Comparison of ENCODE assay signal across 8 cellular contexts in the genomic region with DNA sequence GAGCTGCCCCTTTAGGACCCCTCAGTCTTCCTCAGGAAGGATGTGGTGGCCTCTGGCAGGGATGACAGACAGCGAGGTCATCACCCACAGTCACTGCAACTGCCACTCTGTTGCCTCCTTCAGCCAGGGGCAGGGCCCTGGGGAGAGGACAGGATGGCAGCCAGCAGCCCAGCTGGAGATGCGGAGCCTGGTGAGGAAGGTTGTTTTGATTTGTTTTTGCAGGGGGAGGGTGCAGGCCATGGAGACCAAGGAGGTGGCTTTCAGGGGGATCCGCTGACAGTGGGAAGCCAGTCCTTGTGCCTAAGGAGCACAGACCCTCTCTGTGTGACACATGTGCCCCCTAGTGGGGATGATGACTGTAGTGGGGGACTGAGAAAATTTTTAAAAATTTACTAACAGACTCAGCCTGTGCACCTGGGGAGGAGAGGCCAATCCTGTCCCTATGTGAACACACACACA. TPM values are rescaled to one million over a fixed set of nuclear protein-coding genes. Genes with fewer than 3 reads are reported as not detected.
DNase-seq lines count a peak whose midpoint lies in the region; ATAC-seq and TF ChIP-seq lines count a peak whose summit lies in the region.

No MANE protein-coding gene starts in this region.

- H3K4me3 Mint-ChIP-seq in CD8-positive, alpha-beta T cell = no peak overlapping the region
- no peak overlapping the region for H3K4me3 Mint-ChIP-seq in activated naive CD8-positive, alpha-beta T cell treated with anti-CD3 and anti-CD28 coated beads for 36 hours
- no peak overlapping the region for H3K4me3 Mint-ChIP-seq in progenitor cell of endocrine pancreas (ENCODE audit: low read depth)

- TF ChIP-seq CTCF in CD8-positive, alpha-beta T cell (IDR thresholded peaks at IDR 0.05) = peak; percentile 62
- TF ChIP-seq CTCF in HFF-Myc (IDR thresholded peaks at IDR 0.05; ENCODE audit: low read depth, low read length, missing control alignments) (peak; percentile 76), progenitor cell of endocrine pancreas (IDR thresholded peaks at IDR 0.05; ENCODE audit: unreplicated experiment) (peak; percentile 68)

- H3K4me1 ChIP-seq in CD8-positive, alpha-beta T cell (ENCODE audit: insufficient read depth, low read length) = peaks cover 7% of the 10 kb centered on the region

- H3K36me3 ChIP-seq in CD8-positive, alpha-beta T cell (ENCODE audit: insufficient read depth, low read length) = no peaks in the 10 kb centered on the region

- CTCF ChIA-PET in CD8-positive, alpha-beta T cell (lab: Charles Lee) = interaction anchor here (0.7 to 8.7 kb wide), 32 partner anchors 11 to 169 kb away, joined by 3 to 176 read pairs (median 4); partner anchors contain the start of gene AANAT

- H3K27me3 ChIP-seq in CD8-positive, alpha-beta T cell (ENCODE audit: insufficient read depth, low read length) = no peaks in the 10 kb centered on the region

- H3K4me1 Mint-ChIP-seq in CD8-positive, alpha-beta T cell (ENCODE audit: low read depth) = peaks cover 11% of the 10 kb centered on the region
- peaks cover 6% of the 10 kb centered on the region for H3K4me1 Mint-ChIP-seq in activated naive CD8-positive, alpha-beta T cell treated with anti-CD3 and anti-CD28 coated beads for 36 hours
- H3K4me1 Mint-ChIP-seq in progenitor cell of endocrine pancreas (ENCODE audit: low read depth) = peaks cover 18% of the 10 kb centered on the region

- peak; percentile 30 to 79 (median 70) for DNase-seq in CD8-positive, alpha-beta T cell
- DNase-seq in HFF-Myc (ENCODE audit: extremely low read depth, low read depth) = no peak
- peak; percentile 68 for DNase-seq in RPMI8226
- DNase-seq in activated naive CD8-positive, alpha-beta T cell treated with anti-CD3 and anti-CD28 coated beads for 36 hours = peak; percentile 55
- no peak for DNase-seq in Right ventricle myocardium inferior (ENCODE audit: missing footprints)
- DNase-seq in progenitor cell of endocrine pancreas (ENCODE audit: low spot score, unreplicated experiment) = peak; percentile 48

- H3K4me3 ChIP-seq in CD8-positive, alpha-beta T cell (ENCODE audit: low read depth, low read length) = no peak overlapping the region
- no peak overlapping the region for H3K4me3 ChIP-seq in HFF-Myc (replicated peaks; ENCODE audit: low read depth, low read length)

- peak; percentile 94 for ATAC-seq in CD8-positive, alpha-beta T cell
- ATAC-seq in Right ventricle myocardium inferior = peak; percentile 58
- ATAC-seq in HG03378 (IDR thresholded peaks at IDR 0.05; ENCODE audit: unreplicated experiment) = no peak
- ATAC-seq in HG03135 (IDR thresholded peaks at IDR 0.05; ENCODE audit: unreplicated experiment) = no peak

- POLR2A ChIA-PET in CD8-positive, alpha-beta T cell (lab: Charles Lee) = no interaction called here

- H3K36me3 Mint-ChIP-seq in CD8-positive, alpha-beta T cell = no peaks in the 10 kb centered on the region
- H3K36me3 Mint-ChIP-seq in activated naive CD8-positive, alpha-beta T cell treated with anti-CD3 and anti-CD28 coated beads for 36 hours = no peaks in the 10 kb centered on the region
- no peaks in the 10 kb centered on the region for H3K36me3 Mint-ChIP-seq in progenitor cell of endocrine pancreas (ENCODE audit: insufficient read depth)

- no peaks in the 10 kb centered on the region for H3K9me3 ChIP-seq in CD8-positive, alpha-beta T cell (ENCODE audit: low read length)

- H3K27ac Mint-ChIP-seq in CD8-positive, alpha-beta T cell = no peak overlapping the region
- no peak overlapping the region for H3K27ac Mint-ChIP-seq in activated naive CD8-positive, alpha-beta T cell treated with anti-CD3 and anti-CD28 coated beads for 36 hours
- H3K27ac Mint-ChIP-seq in progenitor cell of endocrine pancreas = no peak overlapping the region

- intact Hi-C loops in CD8-positive, alpha-beta T cell (cut with DNase I, micrococcal nuclease) = loop anchor here (1.0 to 5.0 kb wide), 4 partner anchors 19 to 81 kb away; partner anchors contain the start of gene ST6GALNAC2 (in 1 of the 2)
- intact Hi-C loops in Right ventricle myocardium inferior (cut with DNase I) = loop anchor here (1.0 kb wide), 1 partner anchor 24 kb away; no protein-coding TSS in a partner anchor

- no peaks in the 10 kb centered on the region for H3K9me3 Mint-ChIP-seq in CD8-positive, alpha-beta T cell
- no peaks in the 10 kb centered on the region for H3K9me3 Mint-ChIP-seq in activated naive CD8-positive, alpha-beta T cell treated with anti-CD3 and anti-CD28 coated beads for 36 hours
- no peaks in the 10 kb centered on the region for H3K9me3 Mint-ChIP-seq in progenitor cell of endocrine pancreas (ENCODE audit: low read depth)

- H3K27ac ChIP-seq in CD8-positive, alpha-beta T cell (ENCODE audit: low read depth, low read length) = no peak overlapping the region

- H3K27me3 Mint-ChIP-seq in CD8-positive, alpha-beta T cell (ENCODE audit: low read depth) = peaks cover 8% of the 10 kb centered on the region
- H3K27me3 Mint-ChIP-seq in activated naive CD8-positive, alpha-beta T cell treated with anti-CD3 and anti-CD28 coated beads for 36 hours = peaks cover 1% of the 10 kb centered on the region
- peaks cover 30% of the 10 kb centered on the region for H3K27me3 Mint-ChIP-seq in progenitor cell of endocrine pancreas

RNA-seq across cellular contexts. Expression of gene PRCD, which starts 7.4 kb away (rescaled TPM):
- not detected for total RNA-seq in CD8-positive, alpha-beta T cell
- under 1 TPM; 0.36 to 0.66 TPM for total RNA-seq in activated naive CD8-positive, alpha-beta T cell treated with anti-CD3 and anti-CD28 coated beads for 36 hours
- total RNA-seq in Right ventricle myocardium inferior = 3.4 TPM
- total RNA-seq in progenitor cell of endocrine pancreas = 0.86 and 1.7 TPM in 2 replicates

RNA-seq across cellular contexts. Expression of gene CYGB, which starts 9.7 kb away (rescaled TPM):
- total RNA-seq in CD8-positive, alpha-beta T cell = under 1 TPM; 0.47 to 0.57 TPM
- total RNA-seq in activated naive CD8-positive, alpha-beta T cell treated with anti-CD3 and anti-CD28 coated beads for 36 hours = under 1 TPM; 0.33 to 0.62 TPM
- total RNA-seq in Right ventricle myocardium inferior (38.2 TPM), progenitor cell of endocrine pancreas (0.46 and 1.0 TPM in 2 replicates)

RNA-seq across cellular contexts. Expression of gene ST6GALNAC2, which starts 38.4 kb away (rescaled TPM):
- 1 to 10 TPM in 1 of 2 experiments, under 1 TPM in 1; 0.50 to 1.7 TPM for total RNA-seq in CD8-positive, alpha-beta T cell
- total RNA-seq in activated naive CD8-positive, alpha-beta T cell treated with anti-CD3 and anti-CD28 coated beads for 36 hours = not detected
- 5.7 TPM for total RNA-seq in Right ventricle myocardium inferior
- total RNA-seq in progenitor cell of endocrine pancreas = 0.62 and 1.2 TPM in 2 replicates

RNA-seq across cellular contexts. Expression of gene RHBDF2, which starts 46.0 kb away (rescaled TPM):
- total RNA-seq in CD8-positive, alpha-beta T cell = 10 to 100 TPM; 45.4 to 46.2 TPM
- 10 to 100 TPM; 20.7 to 22.2 TPM for total RNA-seq in activated naive CD8-positive, alpha-beta T cell treated with anti-CD3 and anti-CD28 coated beads for 36 hours
- total RNA-seq in Right ventricle myocardium inferior = 17.9 TPM
- total RNA-seq in progenitor cell of endocrine pancreas = 11.8 and 12.1 TPM in 2 replicates

Comparison
In these comparisons a context has a peak if more than half of its experiments do, and no peak if none do; other contexts are left out.
1. ATAC-seq: peak in CD8-positive, alpha-beta T cell (single experiment) and Right ventricle myocardium inferior (single experiment); none in HG03378 (single experiment) and HG03135 (single experiment).
2. DNase-seq: peak in CD8-positive, alpha-beta T cell (7 of 7), RPMI8226 (single experiment), activated naive CD8-positive, alpha-beta T cell treated with anti-CD3 and anti-CD28 coated beads for 36 hours (single experiment) and progenitor cell of endocrine pancreas (single experiment); none in HFF-Myc (single experiment) and Right ventricle myocardium inferior (single experiment).
3. RNA of gene CYGB, which starts 9.7 kb away (total RNA-seq): 38.2 TPM in Right ventricle myocardium inferior (single experiment); 0.33 to 0.62 TPM in activated naive CD8-positive, alpha-beta T cell treated with anti-CD3 and anti-CD28 coated beads for 36 hours, 0.47 to 0.57 TPM in CD8-positive, alpha-beta T cell and 0.46 to 1.0 TPM in progenitor cell of endocrine pancreas; every median in the first group is over 10 times any median in the second.
4. Peak in every context shown above with its lines, with median percentiles within 50 percentile points of each other: CTCF ChIP-seq.